In genomic region chr16:85011846-85012284, GRCh38 we compare ENCODE assay signal across 7 cellular contexts. TPM values are rescaled to one million over a fixed set of nuclear protein-coding genes. Genes with fewer than 3 reads are reported as not detected.
DNase-seq lines count a peak whose midpoint lies in the region; ATAC-seq lines count a peak whose summit lies in the region.

No MANE protein-coding gene starts in this region.

- H3K9me3 ChIP-seq in HAP-1 (no peaks in the 10 kb centered on the region), iPS DF 6.9 (ENCODE audit: control insufficient read depth, insufficient read depth, low read length) (no peaks in the 10 kb centered on the region), stomach smooth muscle (ENCODE audit: control insufficient read depth in 2 of 2, low read length in 2 of 2) (no peaks in the 10 kb centered on the region)

- H3K27ac ChIP-seq in iPS DF 6.9 (ENCODE audit: low read length): no peak overlapping the region
- peak overlapping the region; percentile 98 for H3K27ac ChIP-seq in stomach smooth muscle (ENCODE audit: low read length)

- H3K4me3 Mint-ChIP-seq in activated T-helper 1 cell treated with anti-CD3 and anti-CD28 coated beads, Interleukin-12 subunit alpha, Interleukin-12 subunit beta, Interleukin-2, Interleukin-4 antibody, amounts not matched to agents 30 ng/mL and 10 ng/mL and 1 ng/mL, durations not matched to agents 14 hours and 24 hours and 36 hours: peak overlapping the region; percentile 98

- peak overlapping the region; percentile 95 to 99 for H3K9ac ChIP-seq in stomach smooth muscle (ENCODE audit: low read length in 2 of 2)

- H3K36me3 Mint-ChIP-seq in activated T-helper 1 cell treated with anti-CD3 and anti-CD28 coated beads, Interleukin-12 subunit alpha, Interleukin-12 subunit beta, Interleukin-2, Interleukin-4 antibody, amounts not matched to agents 30 ng/mL and 10 ng/mL and 1 ng/mL, durations not matched to agents 14 hours and 24 hours and 36 hours (ENCODE audit: low read depth): peaks cover 10% of the 10 kb centered on the region

- H3K36me3 ChIP-seq in HAP-1 (replicated peaks) (0 out of 2 replicates have a peak, but pooled peaks cover 5% of the 10 kb centered on the region), iPS DF 6.9 (ENCODE audit: control insufficient read depth, insufficient read depth, low read length) (no peaks in the 10 kb centered on the region), stomach smooth muscle (ENCODE audit: control insufficient read depth in 2 of 2, insufficient read depth in 2 of 2, low read length in 2 of 2) (peaks cover 0 to 2% of the 10 kb centered on the region in 2 donors)

- WGBS in iPS DF 6.9 (ENCODE audit: insufficient coverage, insufficient read length): no CpG with 5 or more reads among the region's 17 CpGs

- H3K9me3 Mint-ChIP-seq in activated T-helper 1 cell treated with anti-CD3 and anti-CD28 coated beads, Interleukin-12 subunit alpha, Interleukin-12 subunit beta, Interleukin-2, Interleukin-4 antibody, amounts not matched to agents 30 ng/mL and 10 ng/mL and 1 ng/mL, durations not matched to agents 14 hours and 24 hours and 36 hours: no peaks in the 10 kb centered on the region

- H3K4me1 ChIP-seq in HAP-1: peaks cover 11% of the 10 kb centered on the region
- no peaks in the 10 kb centered on the region for H3K4me1 ChIP-seq in iPS DF 6.9 (ENCODE audit: control insufficient read depth, insufficient read depth, low read length)
- H3K4me1 ChIP-seq in stomach smooth muscle (ENCODE audit: control insufficient read depth, insufficient read depth, low read length): peaks cover 20% of the 10 kb centered on the region

- H3K27ac Mint-ChIP-seq in activated T-helper 1 cell treated with anti-CD3 and anti-CD28 coated beads, Interleukin-12 subunit alpha, Interleukin-12 subunit beta, Interleukin-2, Interleukin-4 antibody, amounts not matched to agents 30 ng/mL and 10 ng/mL and 1 ng/mL, durations not matched to agents 14 hours and 24 hours and 36 hours: peak overlapping the region; percentile 97

- H3K27me3 Mint-ChIP-seq in activated T-helper 1 cell treated with anti-CD3 and anti-CD28 coated beads, Interleukin-12 subunit alpha, Interleukin-12 subunit beta, Interleukin-2, Interleukin-4 antibody, amounts not matched to agents 30 ng/mL and 10 ng/mL and 1 ng/mL, durations not matched to agents 14 hours and 24 hours and 36 hours (ENCODE audit: insufficient read depth): peaks cover 5% of the 10 kb centered on the region

- in situ Hi-C loops in HAP-1 (cut with MboI; ENCODE audit: low sequenced_read_pairs): no loop called here

- intact Hi-C loops in activated T-helper 1 cell treated with anti-CD3 and anti-CD28 coated beads, Interleukin-12 subunit alpha, Interleukin-12 subunit beta, Interleukin-2, Interleukin-4 antibody, amounts not matched to agents 30 ng/mL and 10 ng/mL and 1 ng/mL, durations not matched to agents 14 hours and 24 hours and 36 hours (cut with micrococcal nuclease): loop anchor here (1.0 to 5.0 kb wide), 4 partner anchors 17 to 785 kb away; partner anchors contain the start of genes COX4I1 and EMC8

- H3K4me3 ChIP-seq in HAP-1: peak overlapping the region; percentile 94
- H3K4me3 ChIP-seq in iPS DF 6.9 (ENCODE audit: low read length): peak overlapping the region; percentile 99
- H3K4me3 ChIP-seq in stomach smooth muscle (ENCODE audit: low read length in 2 of 2): peak overlapping the region; percentile 97

- H3K27me3 ChIP-seq in HAP-1 (ENCODE audit: low read depth): no peaks in the 10 kb centered on the region
- H3K27me3 ChIP-seq in iPS DF 6.9 (ENCODE audit: control insufficient read depth, insufficient read depth, low read length): no peaks in the 10 kb centered on the region
- no peaks in the 10 kb centered on the region for H3K27me3 ChIP-seq in stomach smooth muscle (ENCODE audit: control insufficient read depth in 1 of 2, insufficient read depth in 2 of 2, low read length in 2 of 2)

- no peak for DNase-seq in HAP-1 (ENCODE audit: low spot score in 2 of 2)
- DNase-seq in activated T-helper 1 cell treated with anti-CD3 and anti-CD28 coated beads, Interleukin-12 subunit alpha, Interleukin-12 subunit beta, Interleukin-2, Interleukin-4 antibody, amounts not matched to agents 30 ng/mL and 10 ng/mL and 1 ng/mL, durations not matched to agents 14 hours and 24 hours and 36 hours (ENCODE audit: low spot score): no peak
- no peak for DNase-seq in iPS DF 6.9 (ENCODE audit: low read depth, low spot score)
- DNase-seq in EL: no peak

- ATAC-seq in GM21825 (IDR thresholded peaks at IDR 0.05; ENCODE audit: unreplicated experiment): no peak
- ATAC-seq in GM18519 (IDR thresholded peaks at IDR 0.05; ENCODE audit: low FRiP score, unreplicated experiment): no peak

- H3K4me1 Mint-ChIP-seq in activated T-helper 1 cell treated with anti-CD3 and anti-CD28 coated beads, Interleukin-12 subunit alpha, Interleukin-12 subunit beta, Interleukin-2, Interleukin-4 antibody, amounts not matched to agents 30 ng/mL and 10 ng/mL and 1 ng/mL, durations not matched to agents 14 hours and 24 hours and 36 hours (ENCODE audit: low read depth): peaks cover 29% of the 10 kb centered on the region

RNA-seq across cellular contexts. Expression of gene ZDHHC7, which starts 0.5 kb away (rescaled TPM):
- total RNA-seq in activated T-helper 1 cell treated with anti-CD3 and anti-CD28 coated beads, Interleukin-12 subunit alpha, Interleukin-12 subunit beta, Interleukin-2, Interleukin-4 antibody, amounts not matched to agents 30 ng/mL and 10 ng/mL and 1 ng/mL, durations not matched to agents 14 hours and 24 hours and 36 hours: 29.0 and 30.6 TPM in 2 replicates

RNA-seq across cellular contexts. Expression of gene KIAA0513, which starts 15.7 kb away (rescaled TPM):
- 12.6 and 12.9 TPM in 2 replicates for total RNA-seq in activated T-helper 1 cell treated with anti-CD3 and anti-CD28 coated beads, Interleukin-12 subunit alpha, Interleukin-12 subunit beta, Interleukin-2, Interleukin-4 antibody, amounts not matched to agents 30 ng/mL and 10 ng/mL and 1 ng/mL, durations not matched to agents 14 hours and 24 hours and 36 hours
